1 cellular context compared by ENCODE assay signal in the genomic region with DNA sequence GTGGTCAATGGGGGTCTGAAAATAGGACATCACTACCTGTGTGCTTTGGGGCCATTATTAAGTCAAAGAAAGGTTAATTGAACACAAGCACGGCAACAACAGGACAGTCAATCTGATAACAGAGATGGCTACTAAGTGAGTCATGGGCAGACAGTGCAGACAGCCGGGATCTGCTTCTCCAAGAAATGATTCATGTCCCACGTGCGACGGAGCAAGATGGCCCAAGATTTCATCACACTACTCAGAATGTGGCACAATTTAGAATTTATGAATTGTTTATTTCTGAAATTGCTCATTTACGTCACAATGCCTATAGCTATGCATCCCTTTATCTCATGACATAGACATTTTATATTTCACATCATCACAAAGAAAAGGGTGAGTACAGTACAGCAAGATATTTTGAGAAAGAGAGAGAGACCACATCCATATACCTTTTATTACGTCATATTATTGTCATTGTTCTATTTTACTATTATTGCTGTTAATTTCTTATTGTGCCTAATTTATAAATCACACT.
TF ChIP-seq lines count a peak whose summit lies in the region.

No MANE protein-coding gene starts in this region.

TF ChIP-seq in HepG2, 621 proteins besides CTCF, POLR2A, EP300 and RAD21 (continued from another document):
- TF ChIP-seq KIAA2018 (CRISPR knock-in tag; IDR thresholded peaks at IDR 0.05; ENCODE audit: borderline replicate concordance), result no peak
- TF ChIP-seq, protein P1, sequence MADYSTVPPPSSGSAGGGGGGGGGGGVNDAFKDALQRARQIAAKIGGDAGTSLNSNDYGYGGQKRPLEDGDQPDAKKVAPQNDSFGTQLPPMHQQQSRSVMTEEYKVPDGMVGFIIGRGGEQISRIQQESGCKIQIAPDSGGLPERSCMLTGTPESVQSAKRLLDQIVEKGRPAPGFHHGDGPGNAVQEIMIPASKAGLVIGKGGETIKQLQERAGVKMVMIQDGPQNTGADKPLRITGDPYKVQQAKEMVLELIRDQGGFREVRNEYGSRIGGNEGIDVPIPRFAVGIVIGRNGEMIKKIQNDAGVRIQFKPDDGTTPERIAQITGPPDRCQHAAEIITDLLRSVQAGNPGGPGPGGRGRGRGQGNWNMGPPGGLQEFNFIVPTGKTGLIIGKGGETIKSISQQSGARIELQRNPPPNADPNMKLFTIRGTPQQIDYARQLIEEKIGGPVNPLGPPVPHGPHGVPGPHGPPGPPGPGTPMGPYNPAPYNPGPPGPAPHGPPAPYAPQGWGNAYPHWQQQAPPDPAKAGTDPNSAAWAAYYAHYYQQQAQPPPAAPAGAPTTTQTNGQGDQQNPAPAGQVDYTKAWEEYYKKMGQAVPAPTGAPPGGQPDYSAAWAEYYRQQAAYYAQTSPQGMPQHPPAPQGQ (CRISPR knock-in tag; IDR thresholded peaks at IDR 0.05; ENCODE audit: borderline replicate concordance), result no peak
- TF ChIP-seq CREB1 (IDR thresholded peaks at IDR 0.05), result peak; percentile 81
- TF ChIP-seq CREB1 (CRISPR knock-in tag; IDR thresholded peaks at IDR 0.05), result no peak
